Comparison of ENCODE assay signal across 27 cellular contexts in genomic region chr1:163379801-163380200, GRCh38. TPM values are rescaled to one million over a fixed set of nuclear protein-coding genes. Genes with fewer than 3 reads are reported as not detected.
DNase-seq lines count a peak whose midpoint lies in the region; ATAC-seq and FAIRE-seq lines count a peak whose summit lies in the region.
"Had no signal": no experiment of that assay in that cellular context is flagged by ENCODE, and none has a peak within 500 bp of the region (broad histone marks: within the 10 kb centered on the region; RNA-seq: fewer than 3 reads in every experiment).

No MANE protein-coding gene starts in this region.

- H3K4me2 ChIP-seq in mesenchymal stem cell (ENCODE audit: low read length, poor library complexity, severe bottlenecking): no peak overlapping the region
- H3K4me2 ChIP-seq: BLaER1 had no signal

- no peak overlapping the region for H3K4me3 ChIP-seq in mesenchymal stem cell (ENCODE audit: insufficient read depth in 1 of 2, low read depth in 1 of 2, low read length in 2 of 2)
- H3K4me3 ChIP-seq: BLaER1, GM12878 had no signal

- H3K27me3 ChIP-seq in mesenchymal stem cell (ENCODE audit: control insufficient read depth in 1 of 2, insufficient read depth in 1 of 2, low read length in 2 of 2): peaks cover 0 to 6% of the 10 kb centered on the region in 2 experiments
- H3K27me3 ChIP-seq: BLaER1 had no signal

- no peak overlapping the region for H3K14ac ChIP-seq in mesenchymal stem cell (ENCODE audit: low read length in 2 of 2)

- H2BK5ac ChIP-seq in mesenchymal stem cell (ENCODE audit: low read depth, low read length, poor library complexity, severe bottlenecking): no peak overlapping the region

- no peak overlapping the region for H3K9ac ChIP-seq in mesenchymal stem cell (ENCODE audit: low read length)
- H3K9ac ChIP-seq: BLaER1 had no signal

- peaks cover 13 to 23% of the 10 kb centered on the region in 2 donors for H3K27me3 Mint-ChIP-seq in stimulated activated naive B cell treated with anti-CD40 and anti-IgM and Interleukin-4, amounts not matched to agents 10 μg/mL and 1 μg/mL and 100 μg/mL, for 72 hours

- H3K9me3 Mint-ChIP-seq in stimulated activated naive B cell treated with anti-CD40 and anti-IgM and Interleukin-4, amounts not matched to agents 10 μg/mL and 1 μg/mL and 100 μg/mL, for 72 hours: no peaks in the 10 kb centered on the region
- H3K9me3 Mint-ChIP-seq: CD4-positive, CD25-positive, alpha-beta regulatory T cell had no signal

- no peaks in the 10 kb centered on the region for H3K9me3 ChIP-seq in mesenchymal stem cell (ENCODE audit: control insufficient read depth, low read length)
- H3K9me3 ChIP-seq: BE2C, BLaER1 had no signal

- no peak overlapping the region for H2AFZ ChIP-seq in mesenchymal stem cell (ENCODE audit: low read depth, low read length)

- H3K36me3 ChIP-seq in mesenchymal stem cell (ENCODE audit: control insufficient read depth in 1 of 2, insufficient read depth in 2 of 2, low read depth in 1 of 2, low read length in 2 of 2): no peaks in the 10 kb centered on the region
- H3K36me3 ChIP-seq: BE2C, BLaER1 had no signal

- DNase-seq in NCI-H526 treated with DMSO at 0.1 percent for 48 hours (lab: John Stamatoyannopoulos, UW) (peak; percentile 30), NCI-H526 (lab: John Stamatoyannopoulos, UW) (no peak), NCI-H69 (lab: John Stamatoyannopoulos, UW) (peak; percentile 40), frontal cortex (ENCODE audit: low spot score in 2 of 2) (no peak), mesenchymal stem cell (no peak)
- DNase-seq in stimulated activated naive B cell treated with anti-CD40 and anti-IgM and Interleukin-4, amounts not matched to agents 10 μg/mL and 1 μg/mL and 100 μg/mL, for 72 hours: no peak
- DNase-seq: ACHN; BE2C; C1 segment of cervical spinal cord; CD4-positive, alpha-beta memory T cell; CD4-positive, CD25-positive, alpha-beta regulatory T cell; CD8-positive, alpha-beta memory T cell; COR-L47; DMS 273 treated with DMSO at 0.1 percent for 48 hours; DMS153; DMS53; DMS79; DND-41; EL; GDM1 had no signal

- H4K91ac ChIP-seq in mesenchymal stem cell (ENCODE audit: low read length): no peak overlapping the region

- no peak overlapping the region for H2BK120ac ChIP-seq in mesenchymal stem cell (ENCODE audit: low read depth, low read length)

- H2AK5ac ChIP-seq in mesenchymal stem cell (ENCODE audit: low read length, severe bottlenecking): no peak overlapping the region

- no peak overlapping the region for H3K4me3 Mint-ChIP-seq in stimulated activated naive B cell treated with anti-CD40 and anti-IgM and Interleukin-4, amounts not matched to agents 10 μg/mL and 1 μg/mL and 100 μg/mL, for 72 hours
- H3K4me3 Mint-ChIP-seq: CD14-positive monocyte; CD4-positive, alpha-beta memory T cell; CD4-positive, CD25-positive, alpha-beta regulatory T cell; CD8-positive, alpha-beta memory T cell had no signal

- no peaks in the 10 kb centered on the region for H3K36me3 Mint-ChIP-seq in stimulated activated naive B cell treated with anti-CD40 and anti-IgM and Interleukin-4, amounts not matched to agents 10 μg/mL and 1 μg/mL and 100 μg/mL, for 72 hours
- H3K36me3 Mint-ChIP-seq: CD14-positive monocyte; CD4-positive, alpha-beta memory T cell; CD4-positive, CD25-positive, alpha-beta regulatory T cell; CD8-positive, alpha-beta memory T cell had no signal

- no peak overlapping the region for H3K27ac Mint-ChIP-seq in stimulated activated naive B cell treated with anti-CD40 and anti-IgM and Interleukin-4, amounts not matched to agents 10 μg/mL and 1 μg/mL and 100 μg/mL, for 72 hours
- H3K27ac Mint-ChIP-seq: CD4-positive, alpha-beta memory T cell; CD4-positive, CD25-positive, alpha-beta regulatory T cell; CD8-positive, alpha-beta memory T cell had no signal

- H3K18ac ChIP-seq in mesenchymal stem cell (ENCODE audit: low read depth in 1 of 2, low read length in 2 of 2): no peak overlapping the region

- no peak overlapping the region for H4K8ac ChIP-seq in mesenchymal stem cell (ENCODE audit: low read length)

- no peak overlapping the region for H3K4ac ChIP-seq in mesenchymal stem cell (ENCODE audit: low read depth in 1 of 2, low read length in 2 of 2)

- no peak overlapping the region for H3K27ac ChIP-seq in mesenchymal stem cell (ENCODE audit: low read length, poor library complexity, severe bottlenecking)
- H3K27ac ChIP-seq: 22Rv1, BLaER1 had no signal

- WGBS in mesenchymal stem cell: no CpG with 5 or more reads among the region's 4 CpGs

- no peaks in the 10 kb centered on the region for H3K4me1 ChIP-seq in mesenchymal stem cell (ENCODE audit: control insufficient read depth, insufficient read depth, low read depth, low read length)
- H3K4me1 ChIP-seq: BE2C, BLaER1 had no signal

- no peak overlapping the region for H2BK12ac ChIP-seq in mesenchymal stem cell (ENCODE audit: low read length in 2 of 2)

- H3K23ac ChIP-seq in mesenchymal stem cell (ENCODE audit: low read length in 2 of 2): no peak overlapping the region

- H2BK15ac ChIP-seq in mesenchymal stem cell (ENCODE audit: low read depth, poor library complexity, severe bottlenecking): no peak overlapping the region

- H3K79me1 ChIP-seq in mesenchymal stem cell (replicated peaks; ENCODE audit: low read length, poor library complexity, severe bottlenecking): no peaks in the 10 kb centered on the region

- no peaks in the 10 kb centered on the region for H3K4me1 Mint-ChIP-seq in stimulated activated naive B cell treated with anti-CD40 and anti-IgM and Interleukin-4, amounts not matched to agents 10 μg/mL and 1 μg/mL and 100 μg/mL, for 72 hours
- H3K4me1 Mint-ChIP-seq: CD14-positive monocyte; CD4-positive, CD25-positive, alpha-beta regulatory T cell; CD8-positive, alpha-beta memory T cell had no signal

- peak; percentile 86 for FAIRE-seq in frontal cortex (lab: Jason Lieb, UNC)
- FAIRE-seq: GM12878, GM12892, GM18507 had no signal

- no peak for ATAC-seq in stimulated activated naive B cell treated with anti-CD40 and anti-IgM and Interleukin-4, amounts not matched to agents 10 μg/mL and 1 μg/mL and 100 μg/mL, for 72 hours (replicated peaks)
- ATAC-seq in HG03354 (IDR thresholded peaks at IDR 0.05; ENCODE audit: poor library complexity, severe bottlenecking, unreplicated experiment): no peak
- ATAC-seq: GM12878 had no signal

RNA-seq across cellular contexts. Expression of gene NUF2, which starts 58.0 kb away (rescaled TPM):
- total RNA-seq in frontal cortex: 3.3 TPM
- 3.2 TPM for polyA plus RNA-seq in mesenchymal stem cell (2013, experiment 1 of 2)
- polyA plus RNA-seq in mesenchymal stem cell (2013, experiment 2 of 2): 3.3 TPM

Comparison
In these comparisons a context has a peak if more than half of its experiments do, and no peak if none do; other contexts are left out.
1. DNase-seq: peak in NCI-H526 treated with DMSO at 0.1 percent for 48 hours (single experiment) and NCI-H69 (single experiment); none in NCI-H526 (0 of 2), frontal cortex (0 of 2), mesenchymal stem cell (single experiment) and stimulated activated naive B cell treated with anti-CD40 and anti-IgM and Interleukin-4, amounts not matched to agents 10 μg/mL and 1 μg/mL and 100 μg/mL, for 72 hours (single experiment).